1 cellular context compared by ENCODE assay signal in genomic region chr6:10314163-10314955, GRCh38.
TF ChIP-seq lines count a peak whose summit lies in the region.

No MANE protein-coding gene starts in this region.

TF ChIP-seq in HepG2, 621 proteins besides CTCF, POLR2A, EP300 and RAD21 (continued from another document):
- no peak for TF ChIP-seq ONECUT2 (CRISPR knock-in tag; IDR thresholded peaks at IDR 0.05)
- TF ChIP-seq MAFK (conservative IDR thresholded peaks at IDR 0.05 in 1 of 2, IDR thresholded peaks at IDR 0.05 in 1 of 2; ENCODE audit: low read length in 2 of 2), result peak in 1 of 2 experiments; percentile 27; a peak in 1 of 4 replicates
- TF ChIP-seq ZNF639 (CRISPR knock-in tag; conservative IDR thresholded peaks at IDR 0.05), result no peak
- TF ChIP-seq CREB1 (IDR thresholded peaks at IDR 0.05), result peak; percentile 70
- no peak for TF ChIP-seq CREB1 (CRISPR knock-in tag; IDR thresholded peaks at IDR 0.05)
